39 cellular contexts compared by ENCODE assay signal in the genomic region with DNA sequence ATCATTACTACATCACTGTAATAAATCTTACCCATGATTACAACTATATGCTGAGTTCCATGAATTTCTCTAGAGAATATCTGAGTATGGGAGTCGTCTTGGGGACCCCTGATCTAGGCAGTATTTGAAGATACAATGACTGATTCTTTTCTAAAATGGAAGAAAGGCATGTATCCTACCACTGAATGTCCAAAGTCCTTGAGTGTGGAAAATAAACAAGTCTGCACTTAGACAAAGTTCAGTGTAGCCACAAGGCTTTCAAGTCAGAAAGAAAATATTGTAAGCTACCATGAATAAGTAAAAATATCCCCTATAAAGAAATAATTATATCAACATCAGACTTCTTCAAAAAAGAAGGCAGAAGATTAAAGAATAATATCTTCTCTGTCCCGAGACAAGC.
"Had no signal": no experiment of that assay in that cellular context is flagged by ENCODE, and none has a peak within 500 bp of the region (broad histone marks: within the 10 kb centered on the region; RNA-seq: fewer than 3 reads in every experiment).

No MANE protein-coding gene starts in this region.

- H3K27me3 ChIP-seq: ascending aorta, body of pancreas, brain microvascular endothelial cell, cardiac muscle cell had no signal

- H3K27me3 Mint-ChIP-seq: activated naive CD4-positive, alpha-beta T cell treated with anti-CD3 and anti-CD28 coated beads, Interleukin-2, amount 10 ng/mL, durations not matched to agents 7 days and 5 days; activated naive CD4-positive, alpha-beta T cell treated with anti-CD3 and anti-CD28 coated beads, Interleukin-2, amount 50 U/mL, for 24 hours; activated naive CD8-positive, alpha-beta T cell; activated naive CD8-positive, alpha-beta T cell treated with anti-CD3 and anti-CD28 coated beads for 36 hours; activated naive CD8-positive, alpha-beta T cell treated with anti-CD3 and anti-CD28 coated beads, Interleukin-2, amount 10 ng/mL, durations not matched to agents 7 days and 5 days; activated naive CD8-positive, alpha-beta T cell treated with anti-CD3 and anti-CD28 coated beads, Interleukin-2, amount 50 U/mL, for 24 hours; activated T-helper 17 cell treated with anti-CD3 and anti-CD28 coated beads, Interleukin-2, amount 50 U/mL, for 72 hours; brain; central memory CD8-positive, alpha-beta T cell had no signal

- H3K27ac ChIP-seq: adrenal gland, ascending aorta, body of pancreas, brain microvascular endothelial cell, breast epithelium, cardiac muscle cell had no signal

- ATAC-seq: activated naive CD4-positive, alpha-beta T cell treated with anti-CD3 and anti-CD28 coated beads, Interleukin-2, amount 50 U/mL, for 72 hours; activated naive CD8-positive, alpha-beta T cell treated with anti-CD3 and anti-CD28 coated beads, Interleukin-2, amount 50 U/mL, for 24 hours; activated T-cell treated with anti-CD3 and anti-CD28 coated beads, Interleukin-2, amount 50 U/mL, for 4 hours; activated T-cell treated with anti-CD3 and anti-CD28 coated beads, Interleukin-2, amount 50 U/mL, for 72 hours; activated T-helper 17 cell treated with anti-CD3 and anti-CD28 coated beads, Interleukin-2, amount 50 U/mL, for 72 hours; body of pancreas had no signal

- DNase-seq: activated effector memory CD4-positive, alpha-beta T cell treated with anti-CD3 and anti-CD28 coated beads, Interleukin-2, amount 50 U/mL, for 16 hours; activated effector memory CD4-positive, alpha-beta T cell treated with Interleukin-2 at 50 U/mL for 16 hours; activated gamma-delta T cell; activated gamma-delta T cell treated with Interleukin-2 at 50 U/mL for 16 hours; activated naive CD4-positive, alpha-beta T cell; activated naive CD4-positive, alpha-beta T cell treated with anti-CD3 and anti-CD28 coated beads for 36 hours; activated naive CD4-positive, alpha-beta T cell treated with anti-CD3 and anti-CD28 coated beads, Interleukin-2, amount 10 ng/mL, durations not matched to agents 7 days and 5 days; activated naive CD4-positive, alpha-beta T cell treated with anti-CD3 and anti-CD28 coated beads, Interleukin-2, amount 50 U/mL, for 16 hours; activated naive CD4-positive, alpha-beta T cell treated with Interleukin-2 at 50 U/mL for 16 hours; activated naive CD8-positive, alpha-beta T cell treated with anti-CD3 and anti-CD28 coated beads for 36 hours; activated naive CD8-positive, alpha-beta T cell treated with anti-CD3 and anti-CD28 coated beads, Interleukin-2, amount 10 ng/mL, durations not matched to agents 7 days and 5 days; activated naive CD8-positive, alpha-beta T cell treated with anti-CD3 and anti-CD28 coated beads, Interleukin-2, amount 50 U/mL, for 24 hours; activated T-cell treated with anti-CD3 and anti-CD28 coated beads, Interleukin-2, amount 50 U/mL, for 1 hour; activated T-cell treated with anti-CD3 and anti-CD28 coated beads, Interleukin-2, amount 50 U/mL, for 24 hours; activated T-cell treated with anti-CD3 and anti-CD28 coated beads, Interleukin-2, amount 50 U/mL, for 4 hours; activated T-cell treated with anti-CD3 and anti-CD28 coated beads, Interleukin-2, amount 50 U/mL, for 48 hours; activated T-cell treated with anti-CD3 and anti-CD28 coated beads, Interleukin-2, amount 50 U/mL, for 72 hours; adrenal gland; amniotic stem cell; amygdala; anterior cingulate cortex; aorta; body of pancreas; brain microvascular endothelial cell; caudate nucleus; central memory CD4-positive, alpha-beta T cell; cerebellar nuclear complex had no signal

- H3K4me3 ChIP-seq: adrenal gland, ascending aorta, body of pancreas, breast epithelium, cardiac muscle cell had no signal

- H3K4me1 ChIP-seq: adrenal gland, ascending aorta, body of pancreas, breast epithelium had no signal

- H3K9me3 Mint-ChIP-seq: activated naive CD4-positive, alpha-beta T cell treated with anti-CD3 and anti-CD28 coated beads, Interleukin-2, amount 50 U/mL, for 24 hours; central memory CD8-positive, alpha-beta T cell had no signal

- H3K36me3 ChIP-seq: adrenal gland, brain microvascular endothelial cell, breast epithelium, cardiac muscle cell had no signal

- H3K4me3 Mint-ChIP-seq: activated naive CD4-positive, alpha-beta T cell treated with anti-CD3 and anti-CD28 coated beads for 36 hours; activated naive CD4-positive, alpha-beta T cell treated with anti-CD3 and anti-CD28 coated beads, Interleukin-2, amount 10 ng/mL, durations not matched to agents 7 days and 5 days; activated naive CD4-positive, alpha-beta T cell treated with anti-CD3 and anti-CD28 coated beads, Interleukin-2, amount 50 U/mL, for 24 hours; activated naive CD8-positive, alpha-beta T cell; activated naive CD8-positive, alpha-beta T cell treated with anti-CD3 and anti-CD28 coated beads for 36 hours; activated naive CD8-positive, alpha-beta T cell treated with anti-CD3 and anti-CD28 coated beads, Interleukin-2, amount 10 ng/mL, durations not matched to agents 7 days and 5 days; activated naive CD8-positive, alpha-beta T cell treated with anti-CD3 and anti-CD28 coated beads, Interleukin-2, amount 50 U/mL, for 24 hours; activated T-cell treated with anti-CD3 and anti-CD28 coated beads, Interleukin-2, amount 50 U/mL, for 24 hours; activated T-cell treated with anti-CD3 and anti-CD28 coated beads, Interleukin-2, amount 50 U/mL, for 4 hours; activated T-cell treated with anti-CD3 and anti-CD28 coated beads, Interleukin-2, amount 50 U/mL, for 72 hours; activated T-helper 1 cell treated with anti-CD3 and anti-CD28 coated beads, Interleukin-12 subunit alpha, Interleukin-12 subunit beta, Interleukin-2, Interleukin-4 antibody, amounts not matched to agents 30 ng/mL and 10 ng/mL and 1 ng/mL, durations not matched to agents 14 hours and 24 hours and 36 hours; activated T-helper 17 cell treated with anti-CD3 and anti-CD28 coated beads, Interleukin-2, amount 50 U/mL, for 72 hours; brain; central memory CD8-positive, alpha-beta T cell had no signal

- FAIRE-seq: bronchial epithelial cell had no signal

- H3K4me1 Mint-ChIP-seq: activated naive CD4-positive, alpha-beta T cell treated with anti-CD3 and anti-CD28 coated beads, Interleukin-2, amount 10 ng/mL, durations not matched to agents 7 days and 5 days; activated naive CD4-positive, alpha-beta T cell treated with anti-CD3 and anti-CD28 coated beads, Interleukin-2, amount 50 U/mL, for 24 hours; activated naive CD8-positive, alpha-beta T cell treated with anti-CD3 and anti-CD28 coated beads for 36 hours; activated naive CD8-positive, alpha-beta T cell treated with anti-CD3 and anti-CD28 coated beads, Interleukin-2, amount 10 ng/mL, durations not matched to agents 7 days and 5 days; activated naive CD8-positive, alpha-beta T cell treated with anti-CD3 and anti-CD28 coated beads, Interleukin-2, amount 50 U/mL, for 24 hours; activated T-helper 17 cell treated with anti-CD3 and anti-CD28 coated beads, Interleukin-2, amount 50 U/mL, for 72 hours; brain; central memory CD8-positive, alpha-beta T cell had no signal

- H3K27ac Mint-ChIP-seq: activated naive CD4-positive, alpha-beta T cell treated with anti-CD3 and anti-CD28 coated beads for 36 hours; activated naive CD4-positive, alpha-beta T cell treated with anti-CD3 and anti-CD28 coated beads, Interleukin-2, amount 10 ng/mL, durations not matched to agents 7 days and 5 days; activated naive CD4-positive, alpha-beta T cell treated with anti-CD3 and anti-CD28 coated beads, Interleukin-2, amount 50 U/mL, for 24 hours; activated naive CD4-positive, alpha-beta T cell treated with anti-CD3 and anti-CD28 coated beads, Interleukin-2, amount 50 U/mL, for 72 hours; activated naive CD8-positive, alpha-beta T cell; activated naive CD8-positive, alpha-beta T cell treated with anti-CD3 and anti-CD28 coated beads for 36 hours; activated naive CD8-positive, alpha-beta T cell treated with anti-CD3 and anti-CD28 coated beads, Interleukin-2, amount 10 ng/mL, durations not matched to agents 7 days and 5 days; activated naive CD8-positive, alpha-beta T cell treated with anti-CD3 and anti-CD28 coated beads, Interleukin-2, amount 50 U/mL, for 24 hours; activated T-cell treated with anti-CD3 and anti-CD28 coated beads, Interleukin-2, amount 50 U/mL, for 24 hours; activated T-cell treated with anti-CD3 and anti-CD28 coated beads, Interleukin-2, amount 50 U/mL, for 72 hours; activated T-helper 1 cell treated with anti-CD3 and anti-CD28 coated beads, Interleukin-12 subunit alpha, Interleukin-12 subunit beta, Interleukin-2, Interleukin-4 antibody, amounts not matched to agents 30 ng/mL and 10 ng/mL and 1 ng/mL, durations not matched to agents 14 hours and 24 hours and 36 hours; activated T-helper 17 cell treated with anti-CD3 and anti-CD28 coated beads, Interleukin-2, amount 50 U/mL, for 72 hours; activated T-helper 2 cell treated with anti-CD3 and anti-CD28 coated beads, Interferon-gamma antibody, Interleukin-2, Interleukin-4, amounts not matched to agents 10 μg/mL and 5 μg/mL and 100 μg/mL, durations not matched to agents 14 hours and 24 hours and 36 hours; brain had no signal
